20 cellular contexts compared by ENCODE assay signal in genomic region chr7:112180223-112180622, GRCh38.
"Had no signal": no experiment of that assay in that cellular context is flagged by ENCODE, and none has a peak within 500 bp of the region (broad histone marks: within the 10 kb centered on the region; RNA-seq: fewer than 3 reads in every experiment).

No MANE protein-coding gene starts in this region.

- DNase-seq: cortex of kidney; effector memory CD4-positive, alpha-beta T cell; heart left ventricle; left lung; mesendoderm; naive thymus-derived CD4-positive, alpha-beta T cell; nephron progenitor cell; posterior cingulate gyrus; sigmoid colon; stimulated activated CD4-positive, alpha-beta T cell treated with anti-CD3 and anti-CD28 coated beads, Interleukin-12 subunit alpha, Interleukin-12 subunit beta, amount 100 ng/mL, for 4 hours; stimulated activated naive CD4-positive, alpha-beta T cell; stomach; upper lobe of right lung had no signal

- H3K4me3 ChIP-seq: heart left ventricle, left lung, lung, right atrium auricular region, sigmoid colon, skin epidermis, stomach, suprapubic skin, tibial nerve, upper lobe of right lung, vagina had no signal

- ATAC-seq: esophagus mucosa; left lung; naive thymus-derived CD4-positive, alpha-beta T cell had no signal

- H3K36me3 ChIP-seq: heart left ventricle, left lung, right atrium auricular region, sigmoid colon, stomach, suprapubic skin, tibial nerve, upper lobe of right lung, vagina had no signal

- H3K27me3 ChIP-seq: heart left ventricle, left lung, right atrium auricular region, sigmoid colon, stomach, suprapubic skin, tibial nerve, upper lobe of right lung, vagina had no signal

- H3K27ac ChIP-seq: heart left ventricle, left lung, right atrium auricular region, sigmoid colon, skin epidermis, stomach, suprapubic skin, tibial nerve, upper lobe of right lung, vagina had no signal

- H3K9me3 ChIP-seq: heart left ventricle, left lung, right atrium auricular region, sigmoid colon, stomach, suprapubic skin, tibial nerve, upper lobe of right lung, vagina had no signal
